Comparison of ENCODE assay signal across 16 cellular contexts in the genomic region with DNA sequence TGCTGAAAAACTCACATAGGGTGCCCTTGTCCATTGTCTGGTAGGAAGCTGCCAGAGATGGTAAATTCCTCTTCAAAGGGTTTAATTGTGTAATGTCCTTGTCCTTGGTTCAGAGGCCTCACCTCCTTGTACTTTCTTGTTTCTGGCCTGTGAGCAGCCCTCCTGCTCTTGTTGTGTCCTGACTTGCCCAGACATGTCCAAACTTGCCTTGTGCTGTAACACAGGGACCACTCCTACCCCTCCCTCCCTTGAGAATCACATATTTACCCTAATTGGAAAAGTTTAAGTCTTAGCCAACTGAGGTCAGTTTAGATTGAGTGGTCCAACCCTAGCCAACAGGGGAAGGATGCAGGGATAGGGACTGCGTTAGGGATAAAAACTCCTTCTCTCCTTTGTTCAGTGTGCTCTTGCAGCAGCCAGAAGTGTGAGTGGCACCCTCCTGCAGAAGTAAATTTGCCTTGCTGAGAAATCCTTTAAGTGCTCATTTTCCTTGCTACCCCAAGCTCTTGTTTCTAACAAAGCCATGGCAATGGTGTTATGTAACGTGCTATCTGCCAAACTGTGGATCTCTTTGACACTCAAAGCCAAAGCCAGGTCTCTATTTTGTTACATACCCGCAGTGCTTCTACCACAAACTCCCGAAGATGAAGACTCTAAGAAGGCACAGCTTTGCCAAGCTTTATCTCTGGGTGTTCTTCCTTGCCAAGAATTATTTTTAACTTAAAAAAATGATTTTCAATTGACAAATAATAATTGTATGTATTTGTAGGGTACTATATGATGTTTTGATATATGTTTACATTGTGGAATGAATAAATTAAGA.
A peak's percentile ranks its signal among the peaks of the same experiment; 100 is the strongest.
DNase-seq lines count a peak whose midpoint lies in the region; ATAC-seq, FAIRE-seq and TF ChIP-seq lines count a peak whose summit lies in the region.
"Had no signal": no experiment of that assay in that cellular context is flagged by ENCODE, and none has a peak within 500 bp of the region (broad histone marks: within the 10 kb centered on the region; RNA-seq: fewer than 3 reads in every experiment).

No MANE protein-coding gene starts in this region.

- no peaks in the 10 kb centered on the region for H3K27me3 ChIP-seq in small intestine (ENCODE audit: control insufficient read depth in 2 of 2, insufficient read depth in 2 of 2, low read length in 2 of 2)
- no peaks in the 10 kb centered on the region for H3K27me3 ChIP-seq in prostate gland (replicated peaks; ENCODE audit: insufficient read depth)

- H3K27ac Mint-ChIP-seq in activated naive CD8-positive, alpha-beta T cell treated with anti-CD3 and anti-CD28 coated beads for 36 hours: peak overlapping the region; percentile 42
- H3K27ac Mint-ChIP-seq in activated naive CD8-positive, alpha-beta T cell treated with anti-CD3 and anti-CD28 coated beads, Interleukin-2, amount 50 U/mL, for 24 hours: no peak overlapping the region
- peak overlapping the region; percentile 82 for H3K27ac Mint-ChIP-seq in chondrocyte (ENCODE audit: unreplicated experiment)
- no peak overlapping the region for H3K27ac Mint-ChIP-seq in glutamatergic neuron (ENCODE audit: unreplicated experiment)
- H3K27ac Mint-ChIP-seq: CD4-positive, CD25-positive, alpha-beta regulatory T cell; T-helper 17 cell had no signal

- no peak for TF ChIP-seq POLR2A in prostate gland (IDR thresholded peaks at IDR 0.05)

- intact Hi-C loops in prostate gland (cut with DNase I): no loop called here

- H3K9me3 Mint-ChIP-seq in activated naive CD8-positive, alpha-beta T cell treated with anti-CD3 and anti-CD28 coated beads for 36 hours: peaks cover 11% of the 10 kb centered on the region
- peaks cover 18% of the 10 kb centered on the region for H3K9me3 Mint-ChIP-seq in activated naive CD8-positive, alpha-beta T cell treated with anti-CD3 and anti-CD28 coated beads, Interleukin-2, amount 50 U/mL, for 24 hours
- H3K9me3 Mint-ChIP-seq in chondrocyte (ENCODE audit: low read depth) (peaks cover 11% of the 10 kb centered on the region), glutamatergic neuron (ENCODE audit: unreplicated experiment) (peaks cover 3% of the 10 kb centered on the region)

- no peak for TF ChIP-seq CTCF in chondrocyte (IDR thresholded peaks at IDR 0.05)
- no peak for TF ChIP-seq CTCF in prostate gland (IDR thresholded peaks at IDR 0.05)
- TF ChIP-seq CTCF in glutamatergic neuron (IDR thresholded peaks at IDR 0.05; ENCODE audit: partially characterized antibody, unreplicated experiment): no peak

- peaks cover 43% of the 10 kb centered on the region for H3K36me3 Mint-ChIP-seq in activated naive CD8-positive, alpha-beta T cell treated with anti-CD3 and anti-CD28 coated beads for 36 hours
- H3K36me3 Mint-ChIP-seq in activated naive CD8-positive, alpha-beta T cell treated with anti-CD3 and anti-CD28 coated beads, Interleukin-2, amount 50 U/mL, for 24 hours (ENCODE audit: low read depth): peaks cover 49% of the 10 kb centered on the region
- H3K36me3 Mint-ChIP-seq in chondrocyte (ENCODE audit: low read depth) (peaks cover 41% of the 10 kb centered on the region), glutamatergic neuron (ENCODE audit: unreplicated experiment) (peaks cover 30% of the 10 kb centered on the region)

- no peak for TF ChIP-seq RAD21 in Ishikawa (IDR thresholded peaks at IDR 0.05; ENCODE audit: low read depth)

- DNase-seq in activated naive CD8-positive, alpha-beta T cell treated with anti-CD3 and anti-CD28 coated beads for 36 hours: no peak
- no peak for DNase-seq in activated naive CD8-positive, alpha-beta T cell treated with anti-CD3 and anti-CD28 coated beads, Interleukin-2, amount 50 U/mL, for 24 hours
- DNase-seq in chondrocyte (ENCODE audit: low spot score): no peak
- no peak for DNase-seq in small intestine
- no peak for DNase-seq in prostate gland (ENCODE audit: low spot score)
- DNase-seq in glutamatergic neuron: no peak
- DNase-seq: activated CD4-positive, alpha-beta T cell treated with anti-CD3 and anti-CD28 coated beads, Interleukin-2, amount 50 U/mL, for 48 hours; activated T-cell treated with anti-CD3 and anti-CD28 coated beads, Interleukin-2, amount 50 U/mL, for 48 hours; NCI-H2171 treated with DMSO at 0.1 percent for 48 hours; NCI-H748 treated with DMSO at 0.1 percent for 48 hours; OCI-M1; T-helper 17 cell had no signal

- H3K4me3 ChIP-seq in small intestine (ENCODE audit: low read depth in 1 of 2, low read length in 2 of 2) (no peak overlapping the region), prostate gland (no peak overlapping the region)

- no peak for TF ChIP-seq EP300 in Ishikawa (IDR thresholded peaks at IDR 0.05; ENCODE audit: borderline replicate concordance)

- WGBS in small intestine, 3 donors: 87 to 94% (median 88%) methylated on average over 4 of the region's 4 CpGs
- WGBS in prostate gland: 93% methylated on average over 4 of the region's 4 CpGs

- no peak overlapping the region for H3K4me3 Mint-ChIP-seq in activated naive CD8-positive, alpha-beta T cell treated with anti-CD3 and anti-CD28 coated beads for 36 hours
- no peak overlapping the region for H3K4me3 Mint-ChIP-seq in activated naive CD8-positive, alpha-beta T cell treated with anti-CD3 and anti-CD28 coated beads, Interleukin-2, amount 50 U/mL, for 24 hours
- H3K4me3 Mint-ChIP-seq in chondrocyte (ENCODE audit: unreplicated experiment) (no peak overlapping the region), glutamatergic neuron (ENCODE audit: unreplicated experiment) (no peak overlapping the region)
- H3K4me3 Mint-ChIP-seq: CD4-positive, CD25-positive, alpha-beta regulatory T cell; T-helper 17 cell had no signal

- H3K4me1 ChIP-seq in small intestine (ENCODE audit: control insufficient read depth in 2 of 2, insufficient read depth in 1 of 2, low read depth in 1 of 2, low read length in 1 of 2) (no peaks in the 10 kb centered on the region), prostate gland (replicated peaks) (no peaks in the 10 kb centered on the region)

- ATAC-seq in activated naive CD8-positive, alpha-beta T cell treated with anti-CD3 and anti-CD28 coated beads, Interleukin-2, amount 50 U/mL, for 24 hours: no peak
- ATAC-seq in GM18519 (IDR thresholded peaks at IDR 0.05; ENCODE audit: low FRiP score, unreplicated experiment): no peak
- ATAC-seq: T-helper 17 cell had no signal

- FAIRE-seq in small intestine (lab: Jason Lieb, UNC): peak; percentile 19
- FAIRE-seq: GM18507 had no signal

- H3K9me3 ChIP-seq in small intestine (ENCODE audit: control insufficient read depth, low read depth) (no peaks in the 10 kb centered on the region), prostate gland (no peaks in the 10 kb centered on the region)

- H3K27ac ChIP-seq in small intestine (ENCODE audit: low read depth in 1 of 2, low read length in 1 of 2) (no peak overlapping the region), prostate gland (no peak overlapping the region)

- H3K27me3 Mint-ChIP-seq in activated naive CD8-positive, alpha-beta T cell treated with anti-CD3 and anti-CD28 coated beads for 36 hours: no peaks in the 10 kb centered on the region
- H3K27me3 Mint-ChIP-seq in activated naive CD8-positive, alpha-beta T cell treated with anti-CD3 and anti-CD28 coated beads, Interleukin-2, amount 50 U/mL, for 24 hours: no peaks in the 10 kb centered on the region
- no peaks in the 10 kb centered on the region for H3K27me3 Mint-ChIP-seq in chondrocyte (ENCODE audit: low read depth)
- no peaks in the 10 kb centered on the region for H3K27me3 Mint-ChIP-seq in glutamatergic neuron (ENCODE audit: unreplicated experiment)
- H3K27me3 Mint-ChIP-seq: CD4-positive, CD25-positive, alpha-beta regulatory T cell; T-helper 17 cell had no signal

- H3K4me1 Mint-ChIP-seq in activated naive CD8-positive, alpha-beta T cell treated with anti-CD3 and anti-CD28 coated beads for 36 hours: peaks cover 3% of the 10 kb centered on the region
- H3K4me1 Mint-ChIP-seq in activated naive CD8-positive, alpha-beta T cell treated with anti-CD3 and anti-CD28 coated beads, Interleukin-2, amount 50 U/mL, for 24 hours: peaks cover 3% of the 10 kb centered on the region
- H3K4me1 Mint-ChIP-seq in chondrocyte (ENCODE audit: low read depth): no peaks in the 10 kb centered on the region
- no peaks in the 10 kb centered on the region for H3K4me1 Mint-ChIP-seq in glutamatergic neuron (ENCODE audit: low read depth, unreplicated experiment)

- H3K36me3 ChIP-seq in small intestine (ENCODE audit: control insufficient read depth in 2 of 2, insufficient read depth in 2 of 2, low read length in 2 of 2): peaks cover 0 to 11% of the 10 kb centered on the region in 2 donors
- peaks cover 0 to 5% of the 10 kb centered on the region in 2 donors for H3K36me3 ChIP-seq in prostate gland

TF ChIP-seq in Ishikawa, 13 proteins besides CTCF, POLR2A, EP300 and RAD21:
- TF ChIP-seq EGR1 (IDR thresholded peaks at IDR 0.05) (no peak), USF1 (IDR thresholded peaks at IDR 0.05) (0 out of 2 replicates have a peak, but pooled peaks have one; percentile 28)

Comparison
In these comparisons a context has a peak if more than half of its experiments do, and no peak if none do; other contexts are left out.
1. H3K27ac Mint-ChIP-seq: peak in activated naive CD8-positive, alpha-beta T cell treated with anti-CD3 and anti-CD28 coated beads for 36 hours (single experiment) and chondrocyte (single experiment); none in activated naive CD8-positive, alpha-beta T cell treated with anti-CD3 and anti-CD28 coated beads, Interleukin-2, amount 50 U/mL, for 24 hours (single experiment) and glutamatergic neuron (single experiment).